24 cellular contexts compared by ENCODE assay signal in the genomic region with DNA sequence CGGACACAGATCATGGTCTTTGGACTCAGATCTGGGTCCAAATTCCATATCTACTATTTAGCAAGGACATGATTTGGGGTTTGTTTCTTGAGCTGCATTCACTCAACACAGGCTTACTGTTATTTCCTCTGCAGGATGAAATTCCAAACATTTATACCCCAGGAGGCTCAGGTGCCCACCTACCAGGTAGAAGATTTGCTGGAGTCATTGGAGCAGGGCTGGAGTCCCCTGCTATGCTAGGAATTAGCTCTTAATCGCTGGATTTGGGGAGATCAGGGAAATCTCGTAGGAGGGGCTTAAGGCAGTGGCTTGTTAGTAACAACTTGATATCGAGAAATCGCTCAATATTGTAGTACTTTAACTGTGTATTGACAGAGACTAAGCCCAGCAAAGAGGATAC.
DNase-seq lines count a peak whose midpoint lies in the region; ATAC-seq, FAIRE-seq and TF ChIP-seq lines count a peak whose summit lies in the region.
"Had no signal": no experiment of that assay in that cellular context is flagged by ENCODE, and none has a peak within 500 bp of the region (broad histone marks: within the 10 kb centered on the region; RNA-seq: fewer than 3 reads in every experiment).

No MANE protein-coding gene starts in this region.

- TF ChIP-seq POLR2A in HepG2 (IDR thresholded peaks at IDR 0.05; ENCODE audit: insufficient read depth in 1 of 2, low read depth in 2 of 2, low read length in 2 of 2): no peak
- TF ChIP-seq POLR2A in right lobe of liver (IDR thresholded peaks at IDR 0.05): no peak

- no peak for TF ChIP-seq RAD21 in HepG2 (CRISPR knock-in tag; IDR thresholded peaks at IDR 0.05)

- no peak overlapping the region for H3K4me3 Mint-ChIP-seq in endodermal cell
- H3K4me3 Mint-ChIP-seq in activated CD8-positive, alpha-beta T cell treated with anti-CD3 and anti-CD28 coated beads, Interleukin-2, amount 10 ng/mL, durations not matched to agents 7 days and 5 days: no peak overlapping the region
- H3K4me3 Mint-ChIP-seq: B cell; CD4-positive, CD25-positive, alpha-beta regulatory T cell; CD8-positive, alpha-beta T cell had no signal

- H3K9ac ChIP-seq in HepG2 (ENCODE audit: insufficient read depth, low read depth, low read length) (no peak overlapping the region), endodermal cell (ENCODE audit: extremely low read depth, low read length, poor library complexity, severe bottlenecking) (no peak overlapping the region)
- H3K9ac ChIP-seq: BLaER1 had no signal

- CTCF ChIA-PET in HepG2 (lab: Yijun Ruan, JAX; ENCODE audit: low intra/inter-chr PET ratio, low total read pairs): no interaction called here
- CTCF ChIA-PET in activated CD8-positive, alpha-beta T cell treated with anti-CD3 and anti-CD28 coated beads, Interleukin-2, amount 10 ng/mL, durations not matched to agents 7 days and 5 days (lab: Charles Lee): no interaction called here

- no peaks in the 10 kb centered on the region for H3K27me3 Mint-ChIP-seq in endodermal cell (ENCODE audit: insufficient read depth)
- peaks cover 5% of the 10 kb centered on the region for H3K27me3 Mint-ChIP-seq in activated CD8-positive, alpha-beta T cell treated with anti-CD3 and anti-CD28 coated beads, Interleukin-2, amount 10 ng/mL, durations not matched to agents 7 days and 5 days (ENCODE audit: low read depth)
- H3K27me3 Mint-ChIP-seq: B cell; CD4-positive, CD25-positive, alpha-beta regulatory T cell had no signal

- H4K20me1 ChIP-seq in HepG2 (ENCODE audit: insufficient read depth, low read length): no peaks in the 10 kb centered on the region
- H4K20me1 ChIP-seq: BLaER1 had no signal

- TF ChIP-seq CTCF in HepG2 (CRISPR knock-in tag; IDR thresholded peaks at IDR 0.05) (no peak), right lobe of liver (IDR thresholded peaks at IDR 0.05) (no peak), WERI-Rb-1 (IDR thresholded peaks at IDR 0.05; ENCODE audit: low read depth, low read length) (no peak), endodermal cell (conservative IDR thresholded peaks at IDR 0.05) (no peak)

- H3K9me3 Mint-ChIP-seq in endodermal cell: no peaks in the 10 kb centered on the region
- no peaks in the 10 kb centered on the region for H3K9me3 Mint-ChIP-seq in activated CD8-positive, alpha-beta T cell treated with anti-CD3 and anti-CD28 coated beads, Interleukin-2, amount 10 ng/mL, durations not matched to agents 7 days and 5 days (ENCODE audit: insufficient read depth)
- H3K9me3 Mint-ChIP-seq: CD8-positive, alpha-beta T cell had no signal

- intact Hi-C loops in HepG2 (cut with micrococcal nuclease; ENCODE audit: unreplicated experiment): no loop called here
- intact Hi-C loops in right lobe of liver (cut with DNase I): no loop called here

- 13% methylated on average over 5 of the region's 5 CpGs for WGBS in HepG2 (ENCODE audit: low lambda C conversion rate)
- WGBS in right lobe of liver (ENCODE audit: insufficient coverage, low coverage, low lambda C conversion rate, missing lambda C conversion rate): 62% methylated on average over 5 of the region's 5 CpGs
- 85 to 86% methylated on average over 5 of the region's 5 CpGs for WGBS in endodermal cell (ENCODE audit: insufficient coverage in 1 of 2, insufficient read length in 1 of 2), 2 experiments

- DNase-seq in HepG2 (ENCODE audit: low spot score): no peak
- DNase-seq in right lobe of liver: no peak
- peak; percentile 40 for DNase-seq in WERI-Rb-1
- peak; percentile 53 for DNase-seq in endodermal cell
- no peak for DNase-seq in GM19240 (ENCODE audit: insufficient read length, low spot score)
- DNase-seq in activated CD8-positive, alpha-beta T cell treated with anti-CD3 and anti-CD28 coated beads, Interleukin-2, amount 10 ng/mL, durations not matched to agents 7 days and 5 days: no peak
- DNase-seq: Caco-2; CD4-positive, CD25-positive, alpha-beta regulatory T cell; CD8-positive, alpha-beta T cell; DMS 273 treated with DMSO at 0.1 percent for 48 hours; DMS79 treated with DMSO at 0.1 percent for 48 hours; GF-D8; GOT3; H7; HCEC 1CT had no signal

- in situ Hi-C loops in HepG2 (cut with HindIII; ENCODE audit: extremely low pct_ligation_motif_present, low pct_unique_long_range_greater_than_20kb): no loop called here

- ATAC-seq in HepG2 (no peak), right lobe of liver (no peak), HG02759 (IDR thresholded peaks at IDR 0.05; ENCODE audit: unreplicated experiment) (no peak), GM21619 (IDR thresholded peaks at IDR 0.05; ENCODE audit: unreplicated experiment) (no peak)
- no peak for ATAC-seq in activated CD8-positive, alpha-beta T cell treated with anti-CD3 and anti-CD28 coated beads, Interleukin-2, amount 10 ng/mL, durations not matched to agents 7 days and 5 days
- ATAC-seq: CD8-positive, alpha-beta T cell had no signal

- POLR2A ChIA-PET in HepG2 (lab: Yijun Ruan, JAX): no interaction called here
- POLR2A ChIA-PET in activated CD8-positive, alpha-beta T cell treated with anti-CD3 and anti-CD28 coated beads, Interleukin-2, amount 10 ng/mL, durations not matched to agents 7 days and 5 days (lab: Charles Lee): no interaction called here

- no peak for TF ChIP-seq EP300 in HepG2 (IDR thresholded peaks at IDR 0.05; ENCODE audit: low read depth in 2 of 2, low read length in 2 of 2)
- no peak for TF ChIP-seq EP300 in HepG2 (CRISPR knock-in tag; IDR thresholded peaks at IDR 0.05; ENCODE audit: borderline replicate concordance)

- no peak for FAIRE-seq in HepG2 (lab: Jason Lieb, UNC)
- FAIRE-seq: A204.1, GM12891, GM18507 had no signal

- H2AFZ ChIP-seq in HepG2 (ENCODE audit: low read length): no peak overlapping the region

- H3K4me1 ChIP-seq in HepG2 (ENCODE audit: insufficient read depth, low read length): no peaks in the 10 kb centered on the region
- no peaks in the 10 kb centered on the region for H3K4me1 ChIP-seq in right lobe of liver
- H3K4me1 ChIP-seq in endodermal cell (ENCODE audit: control insufficient read depth, insufficient read depth, low read length): peaks cover under 1% of the 10 kb centered on the region
- H3K4me1 ChIP-seq: BLaER1, Caco-2 had no signal

- no peaks in the 10 kb centered on the region; a peak in 2 of 5 replicates for H3K27me3 ChIP-seq in HepG2 (ENCODE audit: control insufficient read depth in 1 of 2, insufficient read depth in 2 of 2, low read length in 2 of 2)
- no peaks in the 10 kb centered on the region for H3K27me3 ChIP-seq in right lobe of liver
- no peaks in the 10 kb centered on the region for H3K27me3 ChIP-seq in WERI-Rb-1 (ENCODE audit: insufficient read depth, low read depth, severe bottlenecking)
- H3K27me3 ChIP-seq in endodermal cell (ENCODE audit: control insufficient read depth, insufficient read depth, low read length, poor library complexity, severe bottlenecking): no peaks in the 10 kb centered on the region
- H3K27me3 ChIP-seq: BLaER1 had no signal

- H3K27ac ChIP-seq in HepG2 (ENCODE audit: extremely low read length, insufficient read depth, low read length) (no peak overlapping the region), right lobe of liver (no peak overlapping the region), WERI-Rb-1 (no peak overlapping the region), endodermal cell (ENCODE audit: low read depth, low read length) (no peak overlapping the region)
- H3K27ac ChIP-seq: 22Rv1, BLaER1, C4-2B had no signal

- H3K27ac Mint-ChIP-seq in endodermal cell: no peak overlapping the region
- no peak overlapping the region for H3K27ac Mint-ChIP-seq in activated CD8-positive, alpha-beta T cell treated with anti-CD3 and anti-CD28 coated beads, Interleukin-2, amount 10 ng/mL, durations not matched to agents 7 days and 5 days
- H3K27ac Mint-ChIP-seq: B cell; CD4-positive, CD25-positive, alpha-beta regulatory T cell; CD8-positive, alpha-beta T cell had no signal

- H3K4me2 ChIP-seq in HepG2 (ENCODE audit: low read depth, low read length): no peak overlapping the region
- H3K4me2 ChIP-seq: BLaER1 had no signal

- peaks cover 27% of the 10 kb centered on the region for H3K4me1 Mint-ChIP-seq in endodermal cell
- H3K4me1 Mint-ChIP-seq in activated CD8-positive, alpha-beta T cell treated with anti-CD3 and anti-CD28 coated beads, Interleukin-2, amount 10 ng/mL, durations not matched to agents 7 days and 5 days (ENCODE audit: low read depth): no peaks in the 10 kb centered on the region
- H3K4me1 Mint-ChIP-seq: B cell; CD4-positive, CD25-positive, alpha-beta regulatory T cell had no signal

- H3K9me3 ChIP-seq in HepG2 (ENCODE audit: low read length) (no peaks in the 10 kb centered on the region), right lobe of liver (no peaks in the 10 kb centered on the region), WERI-Rb-1 (ENCODE audit: severe bottlenecking) (no peaks in the 10 kb centered on the region), endodermal cell (ENCODE audit: control insufficient read depth, low read length) (no peaks in the 10 kb centered on the region)
- H3K9me3 ChIP-seq: BLaER1, Caco-2 had no signal

- no TSS peak for BruUV-seq in HepG2 (replicated peaks; lab: Mats Ljungman, UMichigan)

- no peaks in the 10 kb centered on the region for H3K79me2 ChIP-seq in HepG2 (ENCODE audit: insufficient read depth, low read length)

- H3K36me3 ChIP-seq in HepG2 (replicated peaks in 1 of 2; ENCODE audit: control insufficient read depth in 1 of 2, insufficient read depth in 2 of 2, low read length in 2 of 2) (no peaks in the 10 kb centered on the region), right lobe of liver (no peaks in the 10 kb centered on the region), WERI-Rb-1 (no peaks in the 10 kb centered on the region), endodermal cell (ENCODE audit: control insufficient read depth, insufficient read depth, low read length) (no peaks in the 10 kb centered on the region)
- H3K36me3 ChIP-seq: BLaER1 had no signal

- H3K4me3 ChIP-seq in HepG2 (replicated peaks in 1 of 3; ENCODE audit: insufficient read depth in 1 of 3, low read depth in 2 of 3, low read length in 3 of 3): no peak overlapping the region
- no peak overlapping the region for H3K4me3 ChIP-seq in right lobe of liver
- H3K4me3 ChIP-seq in WERI-Rb-1 (ENCODE audit: low read depth, low read length): no peak overlapping the region
- H3K4me3 ChIP-seq in endodermal cell (ENCODE audit: low read length): no peak overlapping the region
- H3K4me3 ChIP-seq: BLaER1 had no signal

- no peaks in the 10 kb centered on the region for H3K36me3 Mint-ChIP-seq in endodermal cell (ENCODE audit: low read depth)
- no peaks in the 10 kb centered on the region for H3K36me3 Mint-ChIP-seq in activated CD8-positive, alpha-beta T cell treated with anti-CD3 and anti-CD28 coated beads, Interleukin-2, amount 10 ng/mL, durations not matched to agents 7 days and 5 days (ENCODE audit: low read depth)
- H3K36me3 Mint-ChIP-seq: CD4-positive, CD25-positive, alpha-beta regulatory T cell; CD8-positive, alpha-beta T cell had no signal

TF ChIP-seq in HepG2, 621 proteins besides CTCF, POLR2A, EP300 and RAD21 (continues in another document):
- TF ChIP-seq ZKSCAN5 (CRISPR knock-in tag; IDR thresholded peaks at IDR 0.05) (no peak), SAFB2 (CRISPR knock-in tag; IDR thresholded peaks at IDR 0.05; ENCODE audit: borderline replicate concordance, low read depth) (no peak), CREM (IDR thresholded peaks at IDR 0.05) (no peak), CREM (CRISPR knock-in tag; IDR thresholded peaks at IDR 0.05) (no peak), ZNF782 (CRISPR knock-in tag; IDR thresholded peaks at IDR 0.05; ENCODE audit: borderline replicate concordance) (no peak)

Comparison
In these comparisons a context has a peak if more than half of its experiments do, and no peak if none do; other contexts are left out.
1. DNase-seq: peak in WERI-Rb-1 (single experiment) and endodermal cell (single experiment); none in HepG2 (single experiment), right lobe of liver (0 of 3), GM19240 (single experiment) and activated CD8-positive, alpha-beta T cell treated with anti-CD3 and anti-CD28 coated beads, Interleukin-2, amount 10 ng/mL, durations not matched to agents 7 days and 5 days (single experiment).